18 cellular contexts compared by ENCODE assay signal in genomic region chr7:16712916-16713315, GRCh38. TPM values are rescaled to one million over a fixed set of nuclear protein-coding genes. Genes with fewer than 3 reads are reported as not detected.
DNase-seq lines count a peak whose midpoint lies in the region; ATAC-seq and TF ChIP-seq lines count a peak whose summit lies in the region.
"Had no signal": no experiment of that assay in that cellular context is flagged by ENCODE, and none has a peak within 500 bp of the region (broad histone marks: within the 10 kb centered on the region; RNA-seq: fewer than 3 reads in every experiment).

No MANE protein-coding gene starts in this region.

- H4K20me1 ChIP-seq in hepatocyte (ENCODE audit: insufficient read depth, poor library complexity, severe bottlenecking): no peaks in the 10 kb centered on the region

- H3K4me1 Mint-ChIP-seq in activated naive CD8-positive, alpha-beta T cell treated with anti-CD3 and anti-CD28 coated beads, Interleukin-2, amount 50 U/mL, for 24 hours: peaks cover 19% of the 10 kb centered on the region
- H3K4me1 Mint-ChIP-seq in activated naive CD8-positive, alpha-beta T cell treated with anti-CD3 and anti-CD28 coated beads for 36 hours: peaks cover 15% of the 10 kb centered on the region
- H3K4me1 Mint-ChIP-seq: brain, natural killer cell had no signal

- H3K9me2 ChIP-seq in hepatocyte (replicated peaks; ENCODE audit: insufficient read depth): no peaks in the 10 kb centered on the region

- H3K4me2 ChIP-seq in hepatocyte: no peak overlapping the region

- no peaks in the 10 kb centered on the region for H3K4me1 ChIP-seq in hepatocyte (ENCODE audit: insufficient read depth)
- H3K4me1 ChIP-seq: lower lobe of right lung, upper lobe of left lung had no signal

- no peak overlapping the region for H2AFZ ChIP-seq in hepatocyte

- peaks cover 6% of the 10 kb centered on the region for H3K9me3 Mint-ChIP-seq in activated naive CD8-positive, alpha-beta T cell treated with anti-CD3 and anti-CD28 coated beads, Interleukin-2, amount 50 U/mL, for 24 hours
- peaks cover 3% of the 10 kb centered on the region for H3K9me3 Mint-ChIP-seq in activated naive CD8-positive, alpha-beta T cell treated with anti-CD3 and anti-CD28 coated beads for 36 hours
- H3K9me3 Mint-ChIP-seq: brain, natural killer cell had no signal

- 94% methylated on average over 4 of the region's 4 CpGs for WGBS in hepatocyte (ENCODE audit: low lambda C conversion rate, missing lambda C conversion rate)

- H3K79me2 ChIP-seq in hepatocyte: no peaks in the 10 kb centered on the region

- H3K4me3 ChIP-seq in fibroblast of mammary gland (ENCODE audit: control insufficient read depth, low read depth, low read length) (no peak overlapping the region), hepatocyte (no peak overlapping the region)
- H3K4me3 ChIP-seq: dorsolateral prefrontal cortex, lower lobe of right lung, upper lobe of left lung had no signal

- no peaks in the 10 kb centered on the region for H3K9me3 ChIP-seq in hepatocyte (ENCODE audit: low read depth)
- H3K9me3 ChIP-seq: lower lobe of right lung, upper lobe of left lung had no signal

- no peaks in the 10 kb centered on the region for H3K27me3 ChIP-seq in hepatocyte
- H3K27me3 ChIP-seq: dorsolateral prefrontal cortex, upper lobe of left lung had no signal

- no peak for DNase-seq in activated naive CD8-positive, alpha-beta T cell treated with anti-CD3 and anti-CD28 coated beads, Interleukin-2, amount 50 U/mL, for 24 hours
- no peak for DNase-seq in activated naive CD8-positive, alpha-beta T cell treated with anti-CD3 and anti-CD28 coated beads for 36 hours
- DNase-seq in RPMI7951 (ENCODE audit: low read depth) (peak; percentile 70), fibroblast of mammary gland (ENCODE audit: low read depth) (peak; percentile 79), inferior parietal cortex (ENCODE audit: extremely low spot score) (no peak), hepatocyte (ENCODE audit: low spot score) (no peak), OCI-M1 (lab: John Stamatoyannopoulos, UW) (no peak)
- DNase-seq in stimulated activated naive CD8-positive, alpha-beta T cell treated with anti-CD3 and anti-CD28 coated beads, Interleukin-15, Interleukin-2, amounts not matched to agents 100 U/mL and 50 U/mL, for 24 hours: no peak
- DNase-seq: activated effector memory CD4-positive, alpha-beta T cell treated with Interleukin-2 at 50 U/mL for 16 hours; COR-L47; dorsolateral prefrontal cortex; lower lobe of right lung; MV-4-11; natural killer cell; NCI-H526 treated with DMSO at 0.1 percent for 48 hours; upper lobe of left lung had no signal

- no peaks in the 10 kb centered on the region for H3K27me3 Mint-ChIP-seq in activated naive CD8-positive, alpha-beta T cell treated with anti-CD3 and anti-CD28 coated beads, Interleukin-2, amount 50 U/mL, for 24 hours
- H3K27me3 Mint-ChIP-seq in activated naive CD8-positive, alpha-beta T cell treated with anti-CD3 and anti-CD28 coated beads for 36 hours: no peaks in the 10 kb centered on the region

- no peaks in the 10 kb centered on the region for H3K36me3 ChIP-seq in hepatocyte (replicated peaks; ENCODE audit: insufficient read depth, low read depth)
- H3K36me3 ChIP-seq: lower lobe of right lung, upper lobe of left lung had no signal

- peak; percentile 68 for ATAC-seq in activated naive CD8-positive, alpha-beta T cell treated with anti-CD3 and anti-CD28 coated beads, Interleukin-2, amount 50 U/mL, for 24 hours
- ATAC-seq in stimulated activated naive CD8-positive, alpha-beta T cell treated with anti-CD3 and anti-CD28 coated beads, Interleukin-15, Interleukin-2, amounts not matched to agents 100 U/mL and 50 U/mL, for 24 hours: peak; percentile 75
- ATAC-seq: lower lobe of right lung, natural killer cell, Panc1 had no signal

- TF ChIP-seq CTCF in fibroblast of mammary gland (conservative IDR thresholded peaks at IDR 0.05; ENCODE audit: control insufficient read depth, insufficient read depth, low read depth, low read length) (no peak), hepatocyte (IDR thresholded peaks at IDR 0.05; ENCODE audit: poor library complexity) (no peak)

- no peak overlapping the region for H3K27ac ChIP-seq in hepatocyte
- H3K27ac ChIP-seq: dorsolateral prefrontal cortex, lower lobe of right lung, upper lobe of left lung had no signal

- H3K27ac Mint-ChIP-seq in activated naive CD8-positive, alpha-beta T cell treated with anti-CD3 and anti-CD28 coated beads, Interleukin-2, amount 50 U/mL, for 24 hours: peak overlapping the region; percentile 55
- no peak overlapping the region for H3K27ac Mint-ChIP-seq in activated naive CD8-positive, alpha-beta T cell treated with anti-CD3 and anti-CD28 coated beads for 36 hours
- H3K27ac Mint-ChIP-seq: brain, natural killer cell had no signal

- peaks cover 24% of the 10 kb centered on the region for H3K36me3 Mint-ChIP-seq in activated naive CD8-positive, alpha-beta T cell treated with anti-CD3 and anti-CD28 coated beads, Interleukin-2, amount 50 U/mL, for 24 hours (ENCODE audit: low read depth)
- peaks cover 35% of the 10 kb centered on the region for H3K36me3 Mint-ChIP-seq in activated naive CD8-positive, alpha-beta T cell treated with anti-CD3 and anti-CD28 coated beads for 36 hours
- H3K36me3 Mint-ChIP-seq: natural killer cell had no signal

- no peak overlapping the region for H3K4me3 Mint-ChIP-seq in activated naive CD8-positive, alpha-beta T cell treated with anti-CD3 and anti-CD28 coated beads, Interleukin-2, amount 50 U/mL, for 24 hours
- no peak overlapping the region for H3K4me3 Mint-ChIP-seq in activated naive CD8-positive, alpha-beta T cell treated with anti-CD3 and anti-CD28 coated beads for 36 hours
- H3K4me3 Mint-ChIP-seq: brain, natural killer cell had no signal

RNA-seq across cellular contexts. Expression of gene TSPAN13, which starts 40.6 kb away (rescaled TPM):
- 1 to 10 TPM; 1.1 to 1.4 TPM for total RNA-seq in activated naive CD8-positive, alpha-beta T cell treated with anti-CD3 and anti-CD28 coated beads for 36 hours
- 4.4 and 5.5 TPM in 2 replicates for total RNA-seq in RPMI7951 (2014; rRNA removed; shearing (Covaris generic))
- 173 and 196 TPM in 2 replicates for total RNA-seq in hepatocyte
- polyA plus RNA-seq in hepatocyte: 157 and 164 TPM in 2 replicates

Comparison
In these comparisons a context has a peak if more than half of its experiments do, and no peak if none do; other contexts are left out.
1. DNase-seq: peak in RPMI7951 (single experiment) and fibroblast of mammary gland (single experiment); none in activated naive CD8-positive, alpha-beta T cell treated with anti-CD3 and anti-CD28 coated beads, Interleukin-2, amount 50 U/mL, for 24 hours (single experiment), activated naive CD8-positive, alpha-beta T cell treated with anti-CD3 and anti-CD28 coated beads for 36 hours (single experiment), stimulated activated naive CD8-positive, alpha-beta T cell treated with anti-CD3 and anti-CD28 coated beads, Interleukin-15, Interleukin-2, amounts not matched to agents 100 U/mL and 50 U/mL, for 24 hours (single experiment), inferior parietal cortex (single experiment), hepatocyte (single experiment) and OCI-M1 (single experiment).
2. RNA of gene TSPAN13, which starts 40.6 kb away (total RNA-seq): 173 to 196 TPM in hepatocyte; 4.4 to 5.5 TPM in RPMI7951 and 1.1 to 1.4 TPM in activated naive CD8-positive, alpha-beta T cell treated with anti-CD3 and anti-CD28 coated beads for 36 hours; every median in the first group is over 10 times any median in the second.